ENCODE assay signal across 9 cellular contexts in genomic region chr1:1079408-1080121, GRCh38. TPM values are rescaled to one million over a fixed set of nuclear protein-coding genes. Genes with fewer than 3 reads are reported as not detected.
DNase-seq lines count a peak whose midpoint lies in the region; ATAC-seq, FAIRE-seq and TF ChIP-seq lines count a peak whose summit lies in the region.
"Had no signal": no experiment of that assay in that cellular context is flagged by ENCODE, and none has a peak within 500 bp of the region (broad histone marks: within the 10 kb centered on the region; RNA-seq: fewer than 3 reads in every experiment).

No MANE protein-coding gene starts in this region.

- H3K36me3 ChIP-seq in breast epithelium = no peaks in the 10 kb centered on the region
- H3K36me3 ChIP-seq in spleen = peaks cover 0 to 29% (median 2%) of the 10 kb centered on the region in 6 donors

- H3K27ac ChIP-seq in breast epithelium = peak overlapping the region; percentile 92 to 94
- peak overlapping the region in 1 of 8 donors; percentile 18 for H3K27ac ChIP-seq in spleen

- peaks cover 2 to 4% (median 2%) of the 10 kb centered on the region in 3 donors for H3K27me3 Mint-ChIP-seq in immature natural killer cell (ENCODE audit: low read depth in 3 of 3)

- H3K27me3 ChIP-seq in breast epithelium = peaks cover 0 to 4% of the 10 kb centered on the region in 2 donors
- peaks cover 0 to 30% (median 14%) of the 10 kb centered on the region in 7 donors for H3K27me3 ChIP-seq in spleen (replicated peaks in 1 of 7)

- 1 to 3% (median 1%) methylated on average over 18 to 38 of the region's 38 CpGs for WGBS in spleen, 5 donors

- ATAC-seq in HG03066 (IDR thresholded peaks at IDR 0.05; ENCODE audit: low read depth, unreplicated experiment) (peak; percentile 63), HG03039 (IDR thresholded peaks at IDR 0.05; ENCODE audit: unreplicated experiment) (no peak)

- peak; percentile 61 for DNase-seq in DMS79 treated with DMSO at 0.1 percent for 48 hours (lab: John Stamatoyannopoulos, UW)
- peak; percentile 97 for DNase-seq in RCC 7860 (ENCODE audit: low spot score)
- peak; percentile 92 for DNase-seq in breast epithelium (ENCODE audit: low spot score in 2 of 2)
- DNase-seq in immature natural killer cell = peak in 2 of 3 donors; percentile 21 to 22
- DNase-seq in spleen = peak; percentile 83
- no peak for DNase-seq in central memory CD4-positive, alpha-beta T cell

- H3K4me3 Mint-ChIP-seq in immature natural killer cell = peak overlapping the region in 1 of 5 donors; percentile 26

- peaks cover 0 to 8% of the 10 kb centered on the region in 2 donors for H3K4me1 ChIP-seq in breast epithelium
- H3K4me1 ChIP-seq in spleen = peaks cover 10 to 14% (median 12%) of the 10 kb centered on the region in 6 donors

- H3K27ac Mint-ChIP-seq in immature natural killer cell = no peak overlapping the region

- no peak for TF ChIP-seq CTCF in breast epithelium (IDR thresholded peaks at IDR 0.05)
- no peak for TF ChIP-seq CTCF in spleen (IDR thresholded peaks at IDR 0.05 in 8 of 11, conservative IDR thresholded peaks at IDR 0.05 in 3 of 11)

- intact Hi-C loops in breast epithelium (cut with DNase I; ENCODE audit: low total_unique reads) (no loop called here), spleen (cut with DNase I; ENCODE audit: low total_unique reads) (no loop called here)

- no peak for TF ChIP-seq POLR2A in breast epithelium (IDR thresholded peaks at IDR 0.05)
- no peak for TF ChIP-seq POLR2A in spleen (IDR thresholded peaks at IDR 0.05)

- FAIRE-seq in RCC 7860 (lab: Jason Lieb, UNC) = peak; percentile 91

- no peaks in the 10 kb centered on the region for H3K36me3 Mint-ChIP-seq in immature natural killer cell

- H3K4me3 ChIP-seq in breast epithelium (peak overlapping the region in 2 of 3 donors; percentile 48 to 75), spleen (peak overlapping the region in 6 of 8 donors; percentile 15 to 58 (median 24))

- peaks cover 0 to 4% of the 10 kb centered on the region in 2 donors for H3K4me1 Mint-ChIP-seq in immature natural killer cell

- H3K9me3 Mint-ChIP-seq in immature natural killer cell = no peaks in the 10 kb centered on the region

- H3K9me3 ChIP-seq in breast epithelium (no peaks in the 10 kb centered on the region), spleen (no peaks in the 10 kb centered on the region)

RNA-seq across cellular contexts. Expression of gene RNF223, which starts 5.5 kb away (rescaled TPM):
- total RNA-seq in breast epithelium = 1 to 10 TPM in 1 of 3 donors, under 1 TPM in 1, not detected in 1; 0.33 to 2.8 TPM
- polyA plus RNA-seq in immature natural killer cell = not detected
- total RNA-seq in spleen = not detected
- polyA plus RNA-seq in spleen = not detected
- total RNA-seq: activated CD8-positive, alpha-beta memory T cell treated with anti-CD3 and anti-CD28 coated beads for 36 hours had no signal

RNA-seq across cellular contexts. Expression of gene C1orf159, which starts 36.3 kb away (rescaled TPM):
- total RNA-seq in breast epithelium (10 to 100 TPM in 2 of 3 donors, 1 to 10 TPM in 1; 6.9 to 24.0 (median 12.5) TPM), spleen (10 to 100 TPM; 12.1 to 22.5 (median 18.7) TPM)
- polyA plus RNA-seq in immature natural killer cell (1 to 10 TPM in 2 of 3 donors, under 1 TPM in 1; 0.99 to 7.5 (median 4.1) TPM), spleen (10 to 100 TPM in 2 of 3 donors, 1 to 10 TPM in 1; 8.5 to 25.7 (median 24.1) TPM)

RNA-seq across cellular contexts. Expression of gene AGRN, which starts 59.6 kb away (rescaled TPM):
- total RNA-seq in breast epithelium (10 to 100 TPM in 2 of 3 donors, 1 to 10 TPM in 1; 9.1 to 37.0 (median 30.5) TPM), spleen (10 to 100 TPM; 10.6 to 27.2 (median 16.9) TPM)
- polyA plus RNA-seq in immature natural killer cell (under 1 TPM in 1 of 3 donors, not detected in 2; 0.87 TPM), spleen (10 to 100 TPM in 1 of 3 donors, 1 to 10 TPM in 2; 4.6 to 16.3 (median 5.6) TPM)
